8 cellular contexts compared by ENCODE assay signal in the genomic region with DNA sequence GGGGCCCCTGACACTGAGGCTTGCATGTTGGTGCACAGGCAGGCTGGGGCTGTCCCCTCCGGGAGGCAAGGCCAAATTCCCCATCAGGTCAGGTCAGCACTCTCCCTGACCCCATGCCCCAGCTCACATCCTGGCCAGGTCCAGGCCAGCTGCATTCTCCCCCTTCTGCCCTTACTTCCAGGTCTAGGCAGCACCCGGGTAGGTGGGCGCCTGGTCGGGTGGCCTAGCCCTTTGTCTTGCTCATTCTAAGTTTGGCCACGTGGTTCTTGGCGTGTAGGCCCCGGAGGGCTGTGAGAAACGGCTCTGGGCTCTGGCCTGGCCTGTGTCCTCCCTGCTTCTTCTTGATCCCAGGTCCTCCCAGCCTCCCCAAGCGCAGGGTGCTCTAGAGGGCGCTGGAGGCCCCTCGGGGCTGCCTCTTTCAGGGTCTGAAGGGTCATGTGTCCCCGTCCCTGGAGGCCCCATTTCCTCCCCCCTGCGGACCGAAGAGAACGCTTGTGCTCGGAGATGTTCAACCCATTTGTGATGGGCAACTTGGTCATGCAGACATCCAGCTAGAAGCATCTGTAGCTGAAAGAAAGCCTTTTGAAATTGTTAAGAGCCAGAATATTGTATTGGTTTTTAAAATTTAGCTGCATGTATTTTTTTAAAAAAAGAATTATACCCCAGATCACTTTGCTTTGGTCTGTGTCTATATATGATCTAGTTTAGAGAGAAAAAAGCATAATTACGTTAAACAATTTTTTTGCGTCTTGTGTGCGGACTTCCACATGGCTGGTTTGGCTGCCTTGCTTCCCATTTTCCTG. TPM values are rescaled to one million over a fixed set of nuclear protein-coding genes. Genes with fewer than 3 reads are reported as not detected.
DNase-seq lines count a peak whose midpoint lies in the region; ATAC-seq and TF ChIP-seq lines count a peak whose summit lies in the region.

No MANE protein-coding gene starts in this region.

- peaks cover 39% of the 10 kb centered on the region for H3K79me2 ChIP-seq in mammary epithelial cell (ENCODE audit: insufficient read depth, low read length)

- H3K27ac ChIP-seq in BLaER1 treated with 17β-estradiol and CSF1 and Interleukin-3, amounts not matched to agents 10 nM and 100 nM: peak overlapping the region in 9 of 11 experiments; percentile 85 to 99 (median 97); a peak in 20 of 22 replicates
- H3K27ac ChIP-seq in HUES6 (ENCODE audit: low read depth, low read length) (no peak overlapping the region), mammary epithelial cell (ENCODE audit: insufficient read depth, low read depth, low read length) (no peak overlapping the region), lower lobe of right lung (peak overlapping the region; percentile 98), vagina (peak overlapping the region; percentile 95)

- DNase-seq in mammary epithelial cell (no peak), lower lobe of right lung (no peak), vagina (ENCODE audit: extremely low spot score in 2 of 2) (no peak), NCI-H345 (lab: John Stamatoyannopoulos, UW) (no peak)
- DNase-seq in stimulated activated CD4-positive, alpha-beta T cell treated with anti-CD3 and anti-CD28 coated beads, Interleukin-4, amount 100 ng/mL, for 24 hours: no peak

- H3K4me1 ChIP-seq in BLaER1 treated with 17β-estradiol and CSF1 and Interleukin-3, amounts not matched to agents 10 nM and 100 nM: peaks cover 60 to 88% (median 77%) of the 10 kb centered on the region in 10 experiments
- peaks cover 52% of the 10 kb centered on the region for H3K4me1 ChIP-seq in HUES6 (ENCODE audit: control insufficient read depth, insufficient read depth, low read length)
- peaks cover 19% of the 10 kb centered on the region for H3K4me1 ChIP-seq in mammary epithelial cell (ENCODE audit: insufficient read depth, low read length)
- H3K4me1 ChIP-seq in lower lobe of right lung: peaks cover 75% of the 10 kb centered on the region
- peaks cover 79% of the 10 kb centered on the region for H3K4me1 ChIP-seq in vagina

- peak overlapping the region; percentile 74 to 96 (median 86); a peak in 16 of 20 replicates for H3K4me3 ChIP-seq in BLaER1 treated with 17β-estradiol and CSF1 and Interleukin-3, amounts not matched to agents 10 nM and 100 nM
- H3K4me3 ChIP-seq in HUES6 (ENCODE audit: low read depth, low read length): peak overlapping the region; percentile 65; the same call in 1 of the 2 replicates
- no peak overlapping the region for H3K4me3 ChIP-seq in mammary epithelial cell (replicated peaks in 1 of 3; ENCODE audit: insufficient read depth in 1 of 3, low read depth in 2 of 3, low read length in 3 of 3)
- H3K4me3 ChIP-seq in lower lobe of right lung: peak overlapping the region; percentile 28
- H3K4me3 ChIP-seq in vagina: no peak overlapping the region

- TF ChIP-seq CTCF in mammary epithelial cell (conservative IDR thresholded peaks at IDR 0.05 in 1 of 2, IDR thresholded peaks at IDR 0.05 in 1 of 2; ENCODE audit: extremely low read depth in 1 of 2, insufficient read depth in 1 of 2, low read depth in 1 of 2, low read length in 2 of 2): peak; percentile 5 to 42
- peak; percentile 29 for TF ChIP-seq CTCF in lower lobe of right lung (IDR thresholded peaks at IDR 0.05)
- TF ChIP-seq CTCF in vagina (IDR thresholded peaks at IDR 0.05): no peak

- peak overlapping the region; percentile 88 to 99 (median 96); a peak in 20 of 22 replicates for H3K9ac ChIP-seq in BLaER1 treated with 17β-estradiol and CSF1 and Interleukin-3, amounts not matched to agents 10 nM and 100 nM
- peak overlapping the region; percentile 27 for H3K9ac ChIP-seq in HUES6 (ENCODE audit: low read length)
- H3K9ac ChIP-seq in mammary epithelial cell (ENCODE audit: insufficient read depth, low read length): no peak overlapping the region

- dilution Hi-C loops in mammary epithelial cell (cut with HindIII; ENCODE audit: low sequenced_read_pairs): no loop called here

- H3K36me3 ChIP-seq in BLaER1 treated with 17β-estradiol and CSF1 and Interleukin-3, amounts not matched to agents 10 nM and 100 nM: peaks cover 0 to 33% (median 0%) of the 10 kb centered on the region in 11 experiments; a peak in 5 of 22 replicates
- H3K36me3 ChIP-seq in HUES6 (ENCODE audit: control insufficient read depth, insufficient read depth, low read length): no peaks in the 10 kb centered on the region
- no peaks in the 10 kb centered on the region for H3K36me3 ChIP-seq in mammary epithelial cell (ENCODE audit: insufficient read depth, low read length)
- H3K36me3 ChIP-seq in lower lobe of right lung: no peaks in the 10 kb centered on the region
- H3K36me3 ChIP-seq in vagina: no peaks in the 10 kb centered on the region

- no peaks in the 10 kb centered on the region for H3K9me3 ChIP-seq in BLaER1 treated with 17β-estradiol and CSF1 and Interleukin-3, amounts not matched to agents 10 nM and 100 nM (replicated peaks in 1 of 11)
- H3K9me3 ChIP-seq in HUES6 (ENCODE audit: control insufficient read depth, insufficient read depth, low read depth, low read length): no peaks in the 10 kb centered on the region
- no peaks in the 10 kb centered on the region for H3K9me3 ChIP-seq in mammary epithelial cell (replicated peaks; ENCODE audit: insufficient read depth, low read length)
- no peaks in the 10 kb centered on the region for H3K9me3 ChIP-seq in lower lobe of right lung
- no peaks in the 10 kb centered on the region for H3K9me3 ChIP-seq in vagina

- peaks cover 0 to 47% (median 34%) of the 10 kb centered on the region in 11 experiments; a peak in 19 of 22 replicates for H4K20me1 ChIP-seq in BLaER1 treated with 17β-estradiol and CSF1 and Interleukin-3, amounts not matched to agents 10 nM and 100 nM
- no peaks in the 10 kb centered on the region for H4K20me1 ChIP-seq in mammary epithelial cell (ENCODE audit: insufficient read depth, low read length)

- CTCF ChIA-PET in mammary epithelial cell (lab: Charles Lee; ENCODE audit: low non-redundant PET): no interaction called here

- peaks cover 0 to 13% (median 0%) of the 10 kb centered on the region in 11 experiments; a peak in 4 of 22 replicates for H3K27me3 ChIP-seq in BLaER1 treated with 17β-estradiol and CSF1 and Interleukin-3, amounts not matched to agents 10 nM and 100 nM
- H3K27me3 ChIP-seq in HUES6 (ENCODE audit: control insufficient read depth, insufficient read depth, low read length) (peaks cover 42% of the 10 kb centered on the region), mammary epithelial cell (ENCODE audit: insufficient read depth, low read length) (no peaks in the 10 kb centered on the region), lower lobe of right lung (ENCODE audit: low read depth) (no peaks in the 10 kb centered on the region), vagina (no peaks in the 10 kb centered on the region)

- TF ChIP-seq POLR2A in vagina (IDR thresholded peaks at IDR 0.05): no peak

- intact Hi-C loops in mammary epithelial cell (cut with micrococcal nuclease): no loop called here
- intact Hi-C loops in lower lobe of right lung (cut with DNase I): no loop called here
- intact Hi-C loops in vagina (cut with DNase I): no loop called here

- WGBS in mammary epithelial cell (ENCODE audit: low coverage, missing lambda C conversion rate): 86% methylated on average over 17 of the region's 19 CpGs

- H3K4me2 ChIP-seq in BLaER1 treated with 17β-estradiol and CSF1 and Interleukin-3, amounts not matched to agents 10 nM and 100 nM: peak overlapping the region; percentile 91 to 99 (median 98)
- no peak overlapping the region for H3K4me2 ChIP-seq in mammary epithelial cell (ENCODE audit: insufficient read depth, low read depth, low read length)

- BruUV-seq in mammary epithelial cell (replicated peaks; lab: Mats Ljungman, UMichigan): no TSS peak

- in situ Hi-C loops in mammary epithelial cell (cut with MboI; ENCODE audit: low sequenced_read_pairs in 2 of 2): no loop called here

- peak; percentile 12 to 44 for ATAC-seq in lower lobe of right lung
- ATAC-seq in HG02973 (IDR thresholded peaks at IDR 0.05; ENCODE audit: unreplicated experiment): no peak

- no peak overlapping the region for H2AFZ ChIP-seq in mammary epithelial cell (ENCODE audit: low read depth, low read length)

RNA-seq across cellular contexts. Expression of a gene that starts 6.7 kb away (rescaled TPM):
- 1 to 10 TPM; 2.2 to 9.1 TPM for total RNA-seq in mammary epithelial cell
- 1.6 TPM for polyA plus RNA-seq in mammary epithelial cell
- polyA minus RNA-seq in mammary epithelial cell: 0.67 TPM
- total RNA-seq in lower lobe of right lung: 19.9 TPM
- 9.1 TPM for total RNA-seq in vagina

Comparison
In these comparisons a context has a peak if more than half of its experiments do, and no peak if none do; other contexts are left out.
1. H3K27ac ChIP-seq: peak in BLaER1 treated with 17β-estradiol and CSF1 and Interleukin-3, amounts not matched to agents 10 nM and 100 nM (9 of 11), lower lobe of right lung (single experiment) and vagina (single experiment); none in HUES6 (single experiment) and mammary epithelial cell (single experiment).
2. H3K4me3 ChIP-seq: peak in BLaER1 treated with 17β-estradiol and CSF1 and Interleukin-3, amounts not matched to agents 10 nM and 100 nM (10 of 10), HUES6 (single experiment) and lower lobe of right lung (single experiment); none in mammary epithelial cell (0 of 3) and vagina (0 of 2).
3. CTCF ChIP-seq: peak in mammary epithelial cell (2 of 2) and lower lobe of right lung (single experiment); none in vagina (0 of 3).